In genomic region chr11:128670631-128671030, GRCh38 we compare ENCODE assay signal across 20 cellular contexts. TPM values are rescaled to one million over a fixed set of nuclear protein-coding genes. Genes with fewer than 3 reads are reported as not detected.
DNase-seq lines count a peak whose midpoint lies in the region; ATAC-seq, FAIRE-seq and TF ChIP-seq lines count a peak whose summit lies in the region.
"Had no signal": no experiment of that assay in that cellular context is flagged by ENCODE, and none has a peak within 500 bp of the region (broad histone marks: within the 10 kb centered on the region; RNA-seq: fewer than 3 reads in every experiment).

No MANE protein-coding gene starts in this region.

- no peaks in the 10 kb centered on the region for H3K36me3 Mint-ChIP-seq in astrocyte (ENCODE audit: low read depth, unreplicated experiment)
- H3K36me3 Mint-ChIP-seq in natural killer cell: no peaks in the 10 kb centered on the region
- H3K36me3 Mint-ChIP-seq: IgD-negative memory B cell had no signal

- WGBS in spleen, 5 donors: 89 to 97% (median 94%) methylated on average over 2 of the region's 2 CpGs

- no peaks in the 10 kb centered on the region for H3K79me2 ChIP-seq in astrocyte (ENCODE audit: insufficient read depth, low read length)

- TF ChIP-seq CTCF in astrocyte (IDR thresholded peaks at IDR 0.05; ENCODE audit: insufficient read depth, low read depth, low read length) (no peak), natural killer cell (IDR thresholded peaks at IDR 0.05) (no peak), spleen (IDR thresholded peaks at IDR 0.05 in 8 of 11, conservative IDR thresholded peaks at IDR 0.05 in 3 of 11) (no peak), foreskin keratinocyte (conservative IDR thresholded peaks at IDR 0.05) (no peak)

- intact Hi-C loops in natural killer cell (cut with micrococcal nuclease): no loop called here
- intact Hi-C loops in spleen (cut with DNase I; ENCODE audit: low total_unique reads): no loop called here

- peaks cover 88% of the 10 kb centered on the region for H3K4me1 ChIP-seq in BLaER1
- H3K4me1 ChIP-seq in astrocyte (ENCODE audit: insufficient read depth, low read length): peaks cover 12% of the 10 kb centered on the region
- H3K4me1 ChIP-seq in spleen: peaks cover 0 to 3% (median 0%) of the 10 kb centered on the region in 6 donors
- no peaks in the 10 kb centered on the region for H3K4me1 ChIP-seq in foreskin keratinocyte
- H3K4me1 ChIP-seq: A549 had no signal

- H3K27me3 Mint-ChIP-seq in astrocyte (ENCODE audit: low read depth, unreplicated experiment) (peaks cover 4% of the 10 kb centered on the region), natural killer cell (ENCODE audit: low read depth in 2 of 2) (peaks cover 13 to 23% of the 10 kb centered on the region in 2 donors)
- H3K27me3 Mint-ChIP-seq: CD4-positive, alpha-beta T cell; IgD-negative memory B cell had no signal

- H3K27me3 ChIP-seq in BLaER1: no peaks in the 10 kb centered on the region
- no peaks in the 10 kb centered on the region for H3K27me3 ChIP-seq in astrocyte (ENCODE audit: insufficient read depth, low read length)
- no peaks in the 10 kb centered on the region for H3K27me3 ChIP-seq in spleen (replicated peaks in 1 of 7)
- peaks cover 81% of the 10 kb centered on the region for H3K27me3 ChIP-seq in foreskin keratinocyte

- H3K9me3 Mint-ChIP-seq in astrocyte (ENCODE audit: unreplicated experiment) (no peaks in the 10 kb centered on the region), natural killer cell (no peaks in the 10 kb centered on the region)

- H3K9ac ChIP-seq in BLaER1 (peak overlapping the region; percentile 70), astrocyte (ENCODE audit: low read length) (no peak overlapping the region)

- H3K4me1 Mint-ChIP-seq in astrocyte (ENCODE audit: low read depth, unreplicated experiment) (peaks cover 6% of the 10 kb centered on the region), natural killer cell (peaks cover 0 to 4% of the 10 kb centered on the region in 2 donors)

- TF ChIP-seq POLR2A in GM12892 (IDR thresholded peaks at IDR 0.05; ENCODE audit: low read depth, low read length): no peak
- no peak for TF ChIP-seq POLR2A in spleen (IDR thresholded peaks at IDR 0.05)

- H3K4me3 ChIP-seq in BLaER1: peak overlapping the region; percentile 29
- H3K4me3 ChIP-seq in astrocyte (ENCODE audit: insufficient read depth, low read depth, low read length): no peak overlapping the region
- no peak overlapping the region for H3K4me3 ChIP-seq in spleen
- H3K4me3 ChIP-seq: A549 had no signal

- DNase-seq in GM12892 (ENCODE audit: insufficient read length) (no peak), M059J (ENCODE audit: low read depth) (peak; percentile 18), astrocyte (ENCODE audit: low read depth) (peak; percentile 38), natural killer cell (no peak), spleen (no peak), foreskin keratinocyte (no peak)
- DNase-seq in central memory CD4-positive, alpha-beta T cell: no peak
- DNase-seq: C1 segment of cervical spinal cord; CD4-positive, alpha-beta T cell; DMS79 treated with DMSO at 0.1 percent for 48 hours; H9 had no signal

- H3K36me3 ChIP-seq in BLaER1: no peaks in the 10 kb centered on the region; the same call in 1 of the 2 replicates
- no peaks in the 10 kb centered on the region for H3K36me3 ChIP-seq in astrocyte (ENCODE audit: insufficient read depth, low read length)
- no peaks in the 10 kb centered on the region for H3K36me3 ChIP-seq in spleen

- peak overlapping the region; percentile 99 for H3K27ac ChIP-seq in BLaER1
- H3K27ac ChIP-seq in astrocyte (ENCODE audit: low read depth, low read length): no peak overlapping the region
- no peak overlapping the region for H3K27ac ChIP-seq in spleen
- no peak overlapping the region for H3K27ac ChIP-seq in foreskin keratinocyte
- H3K27ac ChIP-seq: 22Rv1, A549 had no signal

- FAIRE-seq in GM12892 (lab: Jason Lieb, UNC): peak; percentile 57
- no peak for FAIRE-seq in astrocyte (lab: Jason Lieb, UNC)
- FAIRE-seq: A549, G401.6, GM12891, GM18507, H1, HepG2 had no signal

- H4K20me1 ChIP-seq in BLaER1 (no peaks in the 10 kb centered on the region), astrocyte (ENCODE audit: insufficient read depth, low read length) (no peaks in the 10 kb centered on the region)

- H3K4me2 ChIP-seq in BLaER1 (peak overlapping the region; percentile 88), astrocyte (ENCODE audit: low read length) (no peak overlapping the region)
- H3K4me2 ChIP-seq: A549 had no signal

- no peak for ATAC-seq in natural killer cell
- ATAC-seq in foreskin keratinocyte: no peak
- ATAC-seq: A549, HepG2 had no signal

- H3K27ac Mint-ChIP-seq in astrocyte (ENCODE audit: unreplicated experiment) (no peak overlapping the region), natural killer cell (no peak overlapping the region)
- H3K27ac Mint-ChIP-seq: CD4-positive, alpha-beta T cell; H9; IgD-negative memory B cell had no signal

- H2AFZ ChIP-seq in astrocyte (ENCODE audit: low read depth, low read length): no peak overlapping the region

- peaks cover 10% of the 10 kb centered on the region; the same call in 1 of the 2 replicates for H3K9me3 ChIP-seq in BLaER1
- no peaks in the 10 kb centered on the region for H3K9me3 ChIP-seq in astrocyte (ENCODE audit: insufficient read depth, low read depth, low read length)
- peaks cover 0 to 5% (median 0%) of the 10 kb centered on the region in 8 donors for H3K9me3 ChIP-seq in spleen
- H3K9me3 ChIP-seq: A549 had no signal

- H3K4me3 Mint-ChIP-seq in astrocyte (ENCODE audit: unreplicated experiment): no peak overlapping the region
- no peak overlapping the region for H3K4me3 Mint-ChIP-seq in natural killer cell
- H3K4me3 Mint-ChIP-seq: CD4-positive, alpha-beta T cell; H9; IgD-negative memory B cell had no signal

RNA-seq across cellular contexts. Expression of gene FLI1, which starts 23.2 kb away (rescaled TPM):
- 30.8 TPM for polyA plus RNA-seq in GM12892 (2012; ENCODE audit: missing spikeins)
- 9.6 and 12.0 TPM in 2 replicates for total RNA-seq in M059J (2014; rRNA removed; shearing (Covaris generic))
- total RNA-seq in astrocyte: 15.0 and 15.6 TPM in 2 replicates
- total RNA-seq in natural killer cell: 100 to 1,000 TPM; 123 to 157 (median 148) TPM
- 100 to 1,000 TPM; 125 to 270 (median 160) TPM for total RNA-seq in spleen
- polyA plus RNA-seq in spleen: 10 to 100 TPM; 45.8 to 74.2 (median 52.5) TPM
- total RNA-seq in foreskin keratinocyte: 0.32 and 1.1 TPM in 2 replicates
- polyA plus RNA-seq in foreskin keratinocyte: 0.16 and 0.48 TPM in 2 replicates
- total RNA-seq: HepG2 had no signal
- polyA plus RNA-seq: HepG2 had no signal

Comparison
In these comparisons a context has a peak if more than half of its experiments do, and no peak if none do; other contexts are left out.
1. DNase-seq: peak in M059J (single experiment) and astrocyte (single experiment); none in GM12892 (single experiment), natural killer cell (single experiment), spleen (single experiment), foreskin keratinocyte (0 of 2) and central memory CD4-positive, alpha-beta T cell (single experiment).